Comparison of ENCODE assay signal across 21 cellular contexts in the genomic region with DNA sequence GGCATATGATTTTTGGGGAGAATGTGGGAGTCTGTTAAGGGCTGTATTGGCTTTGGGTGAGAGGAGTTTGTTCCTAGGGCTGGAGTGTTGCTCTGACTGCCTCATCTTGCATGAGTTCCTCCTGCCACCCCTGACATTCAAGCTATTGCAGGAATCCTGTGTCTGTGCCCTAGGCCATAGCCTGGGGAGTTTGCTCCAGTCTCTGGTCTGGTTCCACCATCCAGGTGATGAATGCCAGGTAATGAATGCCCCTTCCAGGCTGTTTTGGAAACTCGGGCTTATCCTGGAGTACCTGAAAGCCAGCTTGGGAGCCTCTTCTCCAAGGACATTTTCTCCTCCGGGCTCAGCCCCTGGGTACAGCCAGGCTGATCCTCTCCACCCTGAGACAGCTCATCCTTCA.
"Had no signal": no experiment of that assay in that cellular context is flagged by ENCODE, and none has a peak within 500 bp of the region (broad histone marks: within the 10 kb centered on the region; RNA-seq: fewer than 3 reads in every experiment).

No MANE protein-coding gene starts in this region.

- H3K36me3 Mint-ChIP-seq: mesothelial cell of epicardium, naive B cell had no signal

- H3K27me3 ChIP-seq: colonic mucosa, foreskin keratinocyte, gastroesophageal sphincter, heart right ventricle had no signal

- H3K36me3 ChIP-seq: colonic mucosa, esophagus muscularis mucosa, gastroesophageal sphincter, heart right ventricle, lower lobe of right lung had no signal

- H3K9me3 Mint-ChIP-seq: dendritic cell treated with granulocyte-macrophage colony-stimulating factor and Interleukin-4, amounts not matched to agents 40 ng/mL and 50 ng/mL, for 4 days; effector memory CD8-positive, alpha-beta T cell had no signal

- H3K4me3 ChIP-seq: colonic mucosa, esophagus muscularis mucosa, gastroesophageal sphincter, heart right ventricle, lower lobe of right lung, mucosa of descending colon had no signal

- H3K9me3 ChIP-seq: colonic mucosa, esophagus muscularis mucosa, heart right ventricle, lower lobe of right lung, mucosa of descending colon had no signal

- H3K4me3 Mint-ChIP-seq: dendritic cell treated with granulocyte-macrophage colony-stimulating factor and Interleukin-4, amounts not matched to agents 40 ng/mL and 50 ng/mL, for 4 days; effector memory CD8-positive, alpha-beta T cell; mesothelial cell of epicardium; naive B cell had no signal

- H3K4me1 ChIP-seq: colonic mucosa, esophagus muscularis mucosa, gastroesophageal sphincter, lower lobe of right lung had no signal

- H3K27ac ChIP-seq: colonic mucosa, esophagus muscularis mucosa, foreskin keratinocyte, gastroesophageal sphincter, lower lobe of right lung had no signal

- H3K4me1 Mint-ChIP-seq: naive B cell had no signal

- DNase-seq: colonic mucosa; cortex of kidney; effector CD8-positive, alpha-beta T cell; effector memory CD8-positive, alpha-beta T cell; foreskin keratinocyte; glutamatergic neuron; head of caudate nucleus; heart right ventricle; hippocampal formation; kidney; kidney glomerular epithelial cell; left colon; left ventricle myocardium superior; lower lobe of right lung; mesenchymal stem cell; mucosa of descending colon; naive B cell had no signal

- H3K27ac Mint-ChIP-seq: dendritic cell treated with granulocyte-macrophage colony-stimulating factor and Interleukin-4, amounts not matched to agents 40 ng/mL and 50 ng/mL, for 4 days; effector memory CD8-positive, alpha-beta T cell; mesothelial cell of epicardium had no signal
